Comparison of ENCODE assay signal across 1 cellular context in genomic region chr7:13109201-13109600, GRCh38.
TF ChIP-seq lines count a peak whose summit lies in the region.

No MANE protein-coding gene starts in this region.

TF ChIP-seq in K562, 482 proteins besides CTCF, POLR2A, EP300 and RAD21 (continued from another document):
- TF ChIP-seq NFYB (IDR thresholded peaks at IDR 0.05; ENCODE audit: extremely low read depth, insufficient read length) (no peak), CLOCK (CRISPR knock-in tag; IDR thresholded peaks at IDR 0.05; ENCODE audit: borderline replicate concordance) (no peak)
